In genomic region chr14:30957813-30958370, GRCh38 we compare ENCODE assay signal across 13 cellular contexts.
DNase-seq lines count a peak whose midpoint lies in the region; ATAC-seq, FAIRE-seq and TF ChIP-seq lines count a peak whose summit lies in the region.
"Had no signal": no experiment of that assay in that cellular context is flagged by ENCODE, and none has a peak within 500 bp of the region (broad histone marks: within the 10 kb centered on the region; RNA-seq: fewer than 3 reads in every experiment).

No MANE protein-coding gene starts in this region.

- no peaks in the 10 kb centered on the region for H3K27me3 Mint-ChIP-seq in activated T-helper 2 cell treated with anti-CD3 and anti-CD28 coated beads, Interferon-gamma antibody, Interleukin-2, Interleukin-4, amounts not matched to agents 10 μg/mL and 5 μg/mL and 100 μg/mL, durations not matched to agents 14 hours and 24 hours and 36 hours (ENCODE audit: low read depth)

- H3K9me3 ChIP-seq in vagina (no peaks in the 10 kb centered on the region), SJCRH30 (replicated peaks) (no peaks in the 10 kb centered on the region)

- peaks cover 10% of the 10 kb centered on the region for H3K4me1 ChIP-seq in vagina
- no peaks in the 10 kb centered on the region for H3K4me1 ChIP-seq in SJCRH30

- no peak overlapping the region for H3K27ac Mint-ChIP-seq in activated T-helper 2 cell treated with anti-CD3 and anti-CD28 coated beads, Interferon-gamma antibody, Interleukin-2, Interleukin-4, amounts not matched to agents 10 μg/mL and 5 μg/mL and 100 μg/mL, durations not matched to agents 14 hours and 24 hours and 36 hours

- no peaks in the 10 kb centered on the region for H3K9me3 Mint-ChIP-seq in activated T-helper 2 cell treated with anti-CD3 and anti-CD28 coated beads, Interferon-gamma antibody, Interleukin-2, Interleukin-4, amounts not matched to agents 10 μg/mL and 5 μg/mL and 100 μg/mL, durations not matched to agents 14 hours and 24 hours and 36 hours

- peaks cover 25% of the 10 kb centered on the region for H3K36me3 Mint-ChIP-seq in activated T-helper 2 cell treated with anti-CD3 and anti-CD28 coated beads, Interferon-gamma antibody, Interleukin-2, Interleukin-4, amounts not matched to agents 10 μg/mL and 5 μg/mL and 100 μg/mL, durations not matched to agents 14 hours and 24 hours and 36 hours (ENCODE audit: low read depth)

- H3K27me3 ChIP-seq in vagina (no peaks in the 10 kb centered on the region), SJCRH30 (no peaks in the 10 kb centered on the region)

- H3K27ac ChIP-seq in vagina: no peak overlapping the region
- no peak overlapping the region for H3K27ac ChIP-seq in SJCRH30

- TF ChIP-seq POLR2A in GM12891 (IDR thresholded peaks at IDR 0.05; ENCODE audit: low read depth, low read length) (no peak), vagina (IDR thresholded peaks at IDR 0.05) (no peak)

- H3K4me3 Mint-ChIP-seq in activated T-helper 2 cell treated with anti-CD3 and anti-CD28 coated beads, Interferon-gamma antibody, Interleukin-2, Interleukin-4, amounts not matched to agents 10 μg/mL and 5 μg/mL and 100 μg/mL, durations not matched to agents 14 hours and 24 hours and 36 hours (ENCODE audit: low read depth): no peak overlapping the region
- H3K4me3 Mint-ChIP-seq: CD14-positive monocyte had no signal

- H3K4me3 ChIP-seq in vagina (no peak overlapping the region), SJCRH30 (no peak overlapping the region)

- intact Hi-C loops in vagina (cut with DNase I): no loop called here
- intact Hi-C loops in activated T-helper 2 cell treated with anti-CD3 and anti-CD28 coated beads, Interferon-gamma antibody, Interleukin-2, Interleukin-4, amounts not matched to agents 10 μg/mL and 5 μg/mL and 100 μg/mL, durations not matched to agents 14 hours and 24 hours and 36 hours (cut with micrococcal nuclease): no loop called here

- H3K4me1 Mint-ChIP-seq in activated T-helper 2 cell treated with anti-CD3 and anti-CD28 coated beads, Interferon-gamma antibody, Interleukin-2, Interleukin-4, amounts not matched to agents 10 μg/mL and 5 μg/mL and 100 μg/mL, durations not matched to agents 14 hours and 24 hours and 36 hours (ENCODE audit: low read depth): peaks cover 12% of the 10 kb centered on the region

- FAIRE-seq in GM12891 (lab: Jason Lieb, UNC): peak; percentile 45
- FAIRE-seq: frontal cortex had no signal

- ATAC-seq in GM19438 (IDR thresholded peaks at IDR 0.05; ENCODE audit: low read depth, unreplicated experiment) (peak; percentile 77), HG03354 (IDR thresholded peaks at IDR 0.05; ENCODE audit: poor library complexity, severe bottlenecking, unreplicated experiment) (peak; percentile 84)

- no peak for TF ChIP-seq CTCF in vagina (IDR thresholded peaks at IDR 0.05)

- no peaks in the 10 kb centered on the region for H3K36me3 ChIP-seq in vagina
- H3K36me3 ChIP-seq in SJCRH30: peaks cover 26% of the 10 kb centered on the region

- DNase-seq in GM12891 (ENCODE audit: insufficient read length, low spot score) (no peak), kidney tubule cell (ENCODE audit: low spot score) (peak; percentile 56), NCI-H1436 (lab: John Stamatoyannopoulos, UW) (no peak), vagina (ENCODE audit: extremely low spot score in 2 of 2) (no peak), SJCRH30 (no peak)
- DNase-seq in activated T-helper 2 cell treated with anti-CD3 and anti-CD28 coated beads, Interferon-gamma antibody, Interleukin-2, Interleukin-4, amounts not matched to agents 10 μg/mL and 5 μg/mL and 100 μg/mL, durations not matched to agents 14 hours and 24 hours and 36 hours (ENCODE audit: low spot score): no peak
- DNase-seq: islet precursor cell, NCI-H2107, SHP77 had no signal

TF ChIP-seq in GM12891, 5 proteins besides CTCF, POLR2A, EP300 and RAD21:
- TF ChIP-seq POLR2AphosphoS5 (IDR thresholded peaks at IDR 0.05; ENCODE audit: low read depth, low read length): no peak
- TF ChIP-seq POU2F2 (IDR thresholded peaks at IDR 0.05; ENCODE audit: low read depth, low read length): no peak
- TF ChIP-seq PAX5 (IDR thresholded peaks at IDR 0.05; ENCODE audit: insufficient read depth, low read length, severe bottlenecking): no peak
- TF ChIP-seq SPI1 (IDR thresholded peaks at IDR 0.05; ENCODE audit: low read depth, low read length): no peak
- no peak for TF ChIP-seq TAF1 (IDR thresholded peaks at IDR 0.05; ENCODE audit: low read depth, low read length)
